ENCODE assay signal across 1 cellular context in the genomic region with DNA sequence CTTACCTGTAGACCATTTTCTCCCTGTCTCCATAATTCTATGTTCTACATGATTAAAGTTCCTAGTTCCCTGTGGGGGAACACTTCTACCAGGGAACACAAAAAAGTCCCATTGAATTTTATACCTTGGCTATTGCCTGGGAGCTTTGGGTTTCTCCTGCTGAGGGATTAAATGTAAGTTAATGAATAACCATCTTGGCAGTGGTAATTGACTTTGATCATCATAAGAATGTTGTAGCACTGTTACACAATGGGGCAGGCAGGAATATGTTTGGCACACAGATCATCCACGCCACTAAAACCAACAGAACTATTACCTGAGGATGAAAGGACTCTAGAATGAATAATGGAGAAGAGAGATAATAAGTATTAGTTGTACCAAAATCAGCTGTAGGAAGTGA.
TF ChIP-seq lines count a peak whose summit lies in the region.

No MANE protein-coding gene starts in this region.

TF ChIP-seq in HepG2, 621 proteins besides CTCF, POLR2A, EP300 and RAD21 (continued from another document):
- peak; percentile 91 for TF ChIP-seq HNF1A (IDR thresholded peaks at IDR 0.05; ENCODE audit: low read depth)
- peak; percentile 83; the same call in 1 of the 2 replicates for TF ChIP-seq HNF1A (CRISPR knock-in tag; IDR thresholded peaks at IDR 0.05; ENCODE audit: borderline replicate concordance)
- TF ChIP-seq ZNF687 (CRISPR knock-in tag; IDR thresholded peaks at IDR 0.05): no peak
- peak; percentile 69 for TF ChIP-seq TCF7 (IDR thresholded peaks at IDR 0.05; ENCODE audit: low read depth)
- TF ChIP-seq SOX6 (IDR thresholded peaks at IDR 0.05): no peak
- TF ChIP-seq SOX6 (CRISPR knock-in tag; IDR thresholded peaks at IDR 0.05): peak; percentile 46; the same call in 1 of the 2 replicates
- TF ChIP-seq CENPT (CRISPR knock-in tag; IDR thresholded peaks at IDR 0.05; ENCODE audit: low read depth): no peak
- no peak for TF ChIP-seq ZNF891 (CRISPR knock-in tag; IDR thresholded peaks at IDR 0.05)
- TF ChIP-seq GZF1 (CRISPR knock-in tag; IDR thresholded peaks at IDR 0.05): no peak
- TF ChIP-seq ZNF496 (CRISPR knock-in tag; IDR thresholded peaks at IDR 0.05; ENCODE audit: insufficient replicate concordance): no peak
- no peak for TF ChIP-seq NR2C2 (CRISPR knock-in tag; IDR thresholded peaks at IDR 0.05; ENCODE audit: borderline replicate concordance)
- TF ChIP-seq ZNF484 (CRISPR knock-in tag; IDR thresholded peaks at IDR 0.05; ENCODE audit: borderline replicate concordance, low read depth): no peak
- TF ChIP-seq, protein P1, sequence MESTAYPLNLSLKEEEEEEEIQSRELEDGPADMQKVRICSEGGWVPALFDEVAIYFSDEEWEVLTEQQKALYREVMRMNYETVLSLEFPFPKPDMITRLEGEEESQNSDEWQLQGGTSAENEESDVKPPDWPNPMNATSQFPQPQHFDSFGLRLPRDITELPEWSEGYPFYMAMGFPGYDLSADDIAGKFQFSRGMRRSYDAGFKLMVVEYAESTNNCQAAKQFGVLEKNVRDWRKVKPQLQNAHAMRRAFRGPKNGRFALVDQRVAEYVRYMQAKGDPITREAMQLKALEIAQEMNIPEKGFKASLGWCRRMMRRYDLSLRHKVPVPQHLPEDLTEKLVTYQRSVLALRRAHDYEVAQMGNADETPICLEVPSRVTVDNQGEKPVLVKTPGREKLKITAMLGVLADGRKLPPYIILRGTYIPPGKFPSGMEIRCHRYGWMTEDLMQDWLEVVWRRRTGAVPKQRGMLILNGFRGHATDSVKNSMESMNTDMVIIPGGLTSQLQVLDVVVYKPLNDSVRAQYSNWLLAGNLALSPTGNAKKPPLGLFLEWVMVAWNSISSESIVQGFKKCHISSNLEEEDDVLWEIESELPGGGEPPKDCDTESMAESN (CRISPR knock-in tag; conservative IDR thresholded peaks at IDR 0.05): no peak
- TF ChIP-seq ZNF512B (CRISPR knock-in tag; IDR thresholded peaks at IDR 0.05; ENCODE audit: borderline replicate concordance): no peak
- TF ChIP-seq HOXA5 (CRISPR knock-in tag; IDR thresholded peaks at IDR 0.05): no peak
- TF ChIP-seq SNRNP70 (IDR thresholded peaks at IDR 0.05; ENCODE audit: low read depth, low read length): no peak
- TF ChIP-seq FOXP4 (CRISPR knock-in tag; IDR thresholded peaks at IDR 0.05): no peak
- TF ChIP-seq RXRB (CRISPR knock-in tag; IDR thresholded peaks at IDR 0.05; ENCODE audit: borderline replicate concordance): no peak
- no peak for TF ChIP-seq TBL1XR1 (IDR thresholded peaks at IDR 0.05; ENCODE audit: borderline replicate concordance, low read length, partially characterized antibody)
- TF ChIP-seq TCF7L2 (IDR thresholded peaks at IDR 0.05; ENCODE audit: low read depth, low read length): peak; percentile 57
- TF ChIP-seq POLR2AphosphoS5 (IDR thresholded peaks at IDR 0.05; ENCODE audit: low read depth, low read length): no peak
- TF ChIP-seq, protein P2, sequence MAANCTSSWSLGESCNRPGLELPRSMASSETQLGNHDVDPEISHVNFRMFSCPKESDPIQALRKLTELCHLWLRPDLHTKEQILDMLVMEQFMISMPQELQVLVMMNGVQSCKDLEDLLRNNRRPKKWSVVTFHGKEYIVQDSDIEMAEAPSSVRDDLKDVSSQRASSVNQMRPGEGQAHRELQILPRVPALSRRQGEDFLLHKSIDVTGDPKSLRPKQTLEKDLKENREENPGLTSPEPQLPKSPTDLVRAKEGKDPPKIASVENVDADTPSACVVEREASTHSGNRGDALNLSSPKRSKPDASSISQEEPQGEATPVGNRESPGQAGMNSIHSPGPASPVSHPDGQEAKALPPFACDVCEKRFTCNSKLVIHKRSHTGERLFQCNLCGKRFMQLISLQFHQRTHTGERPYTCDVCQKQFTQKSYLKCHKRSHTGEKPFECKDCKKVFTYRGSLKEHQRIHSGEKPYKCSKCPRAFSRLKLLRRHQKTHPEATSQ (CRISPR knock-in tag; IDR thresholded peaks at IDR 0.05; ENCODE audit: borderline replicate concordance): no peak
- no peak for TF ChIP-seq RFXANK (CRISPR knock-in tag; IDR thresholded peaks at IDR 0.05)
- TF ChIP-seq ZNF333 (CRISPR knock-in tag; IDR thresholded peaks at IDR 0.05; ENCODE audit: borderline replicate concordance): no peak
- TF ChIP-seq REXO4 (CRISPR knock-in tag; IDR thresholded peaks at IDR 0.05; ENCODE audit: borderline replicate concordance): no peak
- TF ChIP-seq, protein P3, sequence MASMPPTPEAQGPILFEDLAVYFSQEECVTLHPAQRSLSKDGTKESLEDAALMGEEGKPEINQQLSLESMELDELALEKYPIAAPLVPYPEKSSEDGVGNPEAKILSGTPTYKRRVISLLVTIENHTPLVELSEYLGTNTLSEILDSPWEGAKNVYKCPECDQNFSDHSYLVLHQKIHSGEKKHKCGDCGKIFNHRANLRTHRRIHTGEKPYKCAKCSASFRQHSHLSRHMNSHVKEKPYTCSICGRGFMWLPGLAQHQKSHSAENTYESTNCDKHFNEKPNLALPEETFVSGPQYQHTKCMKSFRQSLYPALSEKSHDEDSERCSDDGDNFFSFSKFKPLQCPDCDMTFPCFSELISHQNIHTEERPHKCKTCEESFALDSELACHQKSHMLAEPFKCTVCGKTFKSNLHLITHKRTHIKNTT (CRISPR knock-in tag; IDR thresholded peaks at IDR 0.05): no peak
- no peak for TF ChIP-seq PPARG (CRISPR knock-in tag; conservative IDR thresholded peaks at IDR 0.05)
- TF ChIP-seq, protein P4, sequence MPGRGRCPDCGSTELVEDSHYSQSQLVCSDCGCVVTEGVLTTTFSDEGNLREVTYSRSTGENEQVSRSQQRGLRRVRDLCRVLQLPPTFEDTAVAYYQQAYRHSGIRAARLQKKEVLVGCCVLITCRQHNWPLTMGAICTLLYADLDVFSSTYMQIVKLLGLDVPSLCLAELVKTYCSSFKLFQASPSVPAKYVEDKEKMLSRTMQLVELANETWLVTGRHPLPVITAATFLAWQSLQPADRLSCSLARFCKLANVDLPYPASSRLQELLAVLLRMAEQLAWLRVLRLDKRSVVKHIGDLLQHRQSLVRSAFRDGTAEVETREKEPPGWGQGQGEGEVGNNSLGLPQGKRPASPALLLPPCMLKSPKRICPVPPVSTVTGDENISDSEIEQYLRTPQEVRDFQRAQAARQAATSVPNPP (CRISPR knock-in tag; IDR thresholded peaks at IDR 0.05): no peak
- TF ChIP-seq GABPA (IDR thresholded peaks at IDR 0.05; ENCODE audit: low read depth, low read length): no peak
- TF ChIP-seq GABPA (CRISPR knock-in tag; IDR thresholded peaks at IDR 0.05; ENCODE audit: low read depth): no peak
- no peak for TF ChIP-seq GATA4 (IDR thresholded peaks at IDR 0.05; ENCODE audit: borderline replicate concordance, low read depth)
- no peak for TF ChIP-seq CBX5 (CRISPR knock-in tag; IDR thresholded peaks at IDR 0.05; ENCODE audit: borderline replicate concordance)
- peak; percentile 8 for TF ChIP-seq TEAD3 (CRISPR knock-in tag; optimal IDR thresholded peaks at IDR 0.05; ENCODE audit: borderline replicate concordance)
- peak; percentile 67; the same call in 1 of the 2 replicates for TF ChIP-seq MIXL1 (CRISPR knock-in tag; IDR thresholded peaks at IDR 0.05)
